Comparison of ENCODE assay signal across 9 cellular contexts in the genomic region with DNA sequence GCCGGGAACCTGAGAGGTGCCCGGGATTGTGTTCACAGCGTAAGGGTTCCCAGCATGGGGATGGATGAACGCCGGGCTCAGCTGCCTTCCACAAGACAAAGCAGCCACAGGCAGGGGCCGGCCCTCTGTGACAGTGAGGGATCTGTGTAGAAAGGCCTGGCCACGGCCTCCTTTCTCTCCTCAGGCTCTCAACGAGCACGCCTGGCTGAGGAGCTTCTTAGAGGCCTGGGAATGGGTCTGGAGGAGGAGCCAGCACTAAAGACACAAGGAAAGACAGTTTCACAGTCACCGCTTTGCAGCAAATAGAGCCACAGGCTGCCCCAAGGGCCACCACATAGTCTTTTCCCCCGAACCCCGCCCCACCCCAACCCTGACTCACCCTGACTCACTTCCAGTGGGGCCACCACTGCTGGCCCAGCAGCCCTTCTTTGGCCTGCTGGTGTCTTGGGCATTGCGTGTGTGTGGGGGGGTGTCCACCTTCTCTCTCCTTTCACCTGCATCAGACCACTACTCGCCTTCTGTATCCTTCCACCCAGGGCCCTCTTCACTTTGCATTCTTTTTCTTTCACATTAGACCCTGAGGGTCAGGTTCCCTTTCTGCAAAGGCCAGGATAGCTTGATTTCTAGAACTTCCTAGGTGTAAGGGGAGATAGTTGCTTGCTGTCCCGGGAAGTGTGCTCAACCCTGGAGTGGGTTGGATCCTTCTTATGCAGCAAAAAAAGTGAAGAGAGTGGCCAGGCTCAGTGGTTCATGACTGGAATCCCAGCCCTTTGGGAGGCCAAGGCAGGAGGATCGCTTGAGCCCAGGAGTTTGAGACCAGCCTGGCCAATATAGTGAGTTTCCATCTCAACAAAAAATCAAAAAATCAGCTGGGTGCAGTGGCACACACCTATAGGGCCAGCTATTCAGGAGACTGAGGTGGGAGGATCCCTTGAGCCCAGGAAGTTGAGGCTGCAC. TPM values are rescaled to one million over a fixed set of nuclear protein-coding genes. Genes with fewer than 3 reads are reported as not detected.
DNase-seq lines count a peak whose midpoint lies in the region; ATAC-seq and TF ChIP-seq lines count a peak whose summit lies in the region.
"Had no signal": no experiment of that assay in that cellular context is flagged by ENCODE, and none has a peak within 500 bp of the region (broad histone marks: within the 10 kb centered on the region; RNA-seq: fewer than 3 reads in every experiment).

No MANE protein-coding gene starts in this region.

- H3K4me3 ChIP-seq in AG04449 (ENCODE audit: low read depth, low read length): no peak overlapping the region

- CTCF ChIA-PET in AG04449 (lab: Yijun Ruan, JAX): interaction anchor here (1.1 to 3.8 kb wide), 2 partner anchors 18 to 125 kb away, joined by 3 to 14 read pairs; partner anchors contain the start of gene HPCAL1
- CTCF ChIA-PET in activated CD4-positive, alpha-beta memory T cell treated with anti-CD3 and anti-CD28 coated beads, Interleukin-2, amount 10 ng/mL, durations not matched to agents 7 days and 5 days (lab: Charles Lee): interaction anchor here (0.9 to 2.2 kb wide), 4 partner anchors 15 to 125 kb away, joined by 3 to 7 read pairs (median 4); partner anchors contain the start of gene HPCAL1

- H3K36me3 Mint-ChIP-seq in activated CD4-positive, alpha-beta memory T cell treated with anti-CD3 and anti-CD28 coated beads, Interleukin-2, amount 10 ng/mL, durations not matched to agents 7 days and 5 days (ENCODE audit: low read depth): no peaks in the 10 kb centered on the region
- H3K36me3 Mint-ChIP-seq: naive B cell had no signal

- peak; percentile 21 for DNase-seq in AG04449 (ENCODE audit: low read depth, low spot score)
- DNase-seq in HT-29 (ENCODE audit: low spot score): peak; percentile 86
- DNase-seq in activated CD4-positive, alpha-beta memory T cell treated with anti-CD3 and anti-CD28 coated beads, Interleukin-2, amount 10 ng/mL, durations not matched to agents 7 days and 5 days: peak; percentile 47
- DNase-seq in kidney glomerular epithelial cell (lab: John Stamatoyannopoulos, UW): peak; percentile 41
- DNase-seq in NCI-H2227 (lab: John Stamatoyannopoulos, UW; ENCODE audit: unreplicated experiment): no peak
- DNase-seq in ureter (ENCODE audit: low spot score): no peak
- DNase-seq: naive B cell had no signal

- H3K27me3 Mint-ChIP-seq in activated CD4-positive, alpha-beta memory T cell treated with anti-CD3 and anti-CD28 coated beads, Interleukin-2, amount 10 ng/mL, durations not matched to agents 7 days and 5 days: peaks cover 4% of the 10 kb centered on the region

- peaks cover 32% of the 10 kb centered on the region for H3K4me1 Mint-ChIP-seq in activated CD4-positive, alpha-beta memory T cell treated with anti-CD3 and anti-CD28 coated beads, Interleukin-2, amount 10 ng/mL, durations not matched to agents 7 days and 5 days

- TF ChIP-seq CTCF in AG04449 (IDR thresholded peaks at IDR 0.05; ENCODE audit: insufficient read depth, low read length, missing control alignments): no peak

- no peak overlapping the region for H3K27ac Mint-ChIP-seq in activated CD4-positive, alpha-beta memory T cell treated with anti-CD3 and anti-CD28 coated beads, Interleukin-2, amount 10 ng/mL, durations not matched to agents 7 days and 5 days

- no peak for ATAC-seq in HG03342 (IDR thresholded peaks at IDR 0.05; ENCODE audit: unreplicated experiment)
- no peak for ATAC-seq in HG02981 (IDR thresholded peaks at IDR 0.05; ENCODE audit: unreplicated experiment)

- POLR2A ChIA-PET in AG04449 (lab: Yijun Ruan, JAX): interaction anchor here (0.9 kb wide), 1 partner anchor 165 kb away, joined by 5 read pairs; the partner anchor contains the start of gene ODC1
- POLR2A ChIA-PET in activated CD4-positive, alpha-beta memory T cell treated with anti-CD3 and anti-CD28 coated beads, Interleukin-2, amount 10 ng/mL, durations not matched to agents 7 days and 5 days (lab: Charles Lee): interaction anchor here (1.0 to 1.7 kb wide), 3 partner anchors 15 to 18 kb away, joined by 3 to 5 read pairs (median 5); no protein-coding TSS in a partner anchor

- H3K9me3 Mint-ChIP-seq in activated CD4-positive, alpha-beta memory T cell treated with anti-CD3 and anti-CD28 coated beads, Interleukin-2, amount 10 ng/mL, durations not matched to agents 7 days and 5 days: peaks cover 3% of the 10 kb centered on the region

- no peak overlapping the region for H3K4me3 Mint-ChIP-seq in activated CD4-positive, alpha-beta memory T cell treated with anti-CD3 and anti-CD28 coated beads, Interleukin-2, amount 10 ng/mL, durations not matched to agents 7 days and 5 days

RNA-seq across cellular contexts. Expression of gene HPCAL1, which starts 19.3 kb away (rescaled TPM):
- total RNA-seq in HT-29 (2014; rRNA removed; shearing (Covaris generic)): 151 and 164 TPM in 2 replicates
- total RNA-seq in activated CD4-positive, alpha-beta memory T cell treated with anti-CD3 and anti-CD28 coated beads, Interleukin-2, amount 10 ng/mL, durations not matched to agents 7 days and 5 days: 10 to 100 TPM; 70.0 to 71.4 TPM
- 17.5 TPM for total RNA-seq in ureter

Comparison
In these comparisons a context has a peak if more than half of its experiments do, and no peak if none do; other contexts are left out.
1. DNase-seq: peak in AG04449 (single experiment), HT-29 (single experiment), activated CD4-positive, alpha-beta memory T cell treated with anti-CD3 and anti-CD28 coated beads, Interleukin-2, amount 10 ng/mL, durations not matched to agents 7 days and 5 days (single experiment) and kidney glomerular epithelial cell (single experiment); none in NCI-H2227 (single experiment) and ureter (single experiment).